In genomic region chr10:73875139-73875475, GRCh38 we compare ENCODE assay signal across 8 cellular contexts. TPM values are rescaled to one million over a fixed set of nuclear protein-coding genes. Genes with fewer than 3 reads are reported as not detected.
DNase-seq lines count a peak whose midpoint lies in the region; ATAC-seq, FAIRE-seq and TF ChIP-seq lines count a peak whose summit lies in the region.

No MANE protein-coding gene starts in this region.

- TF ChIP-seq CTCF in A549 (IDR thresholded peaks at IDR 0.05) = no peak
- no peak for TF ChIP-seq CTCF in GM12878 (IDR thresholded peaks at IDR 0.05 in 2 of 3, conservative IDR thresholded peaks at IDR 0.05 in 1 of 3; ENCODE audit: control insufficient read depth in 2 of 3, extremely low read depth in 1 of 3, insufficient read depth in 1 of 3, low read depth in 3 of 3, low read length in 3 of 3)

- H3K9ac ChIP-seq in HUES48 (ENCODE audit: low read depth, low read length) (no peak overlapping the region), GM12878 (ENCODE audit: control insufficient read depth, insufficient read depth, low read length) (peak overlapping the region; percentile 74), mucosa of rectum (ENCODE audit: low read depth in 1 of 2, low read length in 2 of 2) (peak overlapping the region; percentile 59 to 72)

- TF ChIP-seq POLR2A in A549 (IDR thresholded peaks at IDR 0.05; ENCODE audit: low read length) (no peak), GM12878 (IDR thresholded peaks at IDR 0.05; ENCODE audit: low read depth, low read length) (no peak)

- TF ChIP-seq RAD21 in A549 (conservative IDR thresholded peaks at IDR 0.05 in 1 of 2, IDR thresholded peaks at IDR 0.05 in 1 of 2) (no peak), GM12878 (IDR thresholded peaks at IDR 0.05; ENCODE audit: insufficient read depth, low read depth, low read length) (no peak)

- SMC1A ChIA-PET in GM12878 (lab: Charles Lee; ENCODE audit: uncharacterized antibody, unreplicated experiment) = interaction anchor here (0.7 to 1.8 kb wide), 7 partner anchors 12 to 291 kb away, joined by 3 to 13 read pairs (median 3); no protein-coding TSS in a partner anchor

- TF ChIP-seq EP300 in A549 (IDR thresholded peaks at IDR 0.05) (no peak), GM12878 (IDR thresholded peaks at IDR 0.05; ENCODE audit: borderline replicate concordance in 1 of 2, control insufficient read depth in 1 of 2, low read depth in 2 of 2, low read length in 2 of 2) (no peak)

- H3K4me1 ChIP-seq in A549 = peaks cover 35% of the 10 kb centered on the region
- H3K4me1 ChIP-seq in HUES48 (ENCODE audit: control insufficient read depth, insufficient read depth, low read length) = peaks cover 11% of the 10 kb centered on the region
- peaks cover 17% of the 10 kb centered on the region for H3K4me1 ChIP-seq in GM12878 (ENCODE audit: control insufficient read depth, insufficient read depth, low read length)
- peaks cover 33 to 42% of the 10 kb centered on the region in 2 donors for H3K4me1 ChIP-seq in mucosa of rectum (ENCODE audit: control insufficient read depth in 2 of 2, insufficient read depth in 2 of 2, low read length in 2 of 2)

- CTCF ChIA-PET in A549 (lab: Yijun Ruan, JAX) = interaction anchor here (0.9 to 21.5 kb wide), 4 partner anchors 10 to 65 kb away, joined by 3 to 565 read pairs (median 18); no protein-coding TSS in a partner anchor
- CTCF ChIA-PET in GM12878 (lab: Yijun Ruan, JAX) = interaction anchor here (1.5 to 10.9 kb wide), 3 partner anchors 11 to 65 kb away, joined by 4 to 440 read pairs (median 11); no protein-coding TSS in a partner anchor

- ATAC-seq in A549 (no peak), GM18873 (IDR thresholded peaks at IDR 0.05; ENCODE audit: low FRiP score, unreplicated experiment) (peak; percentile 23), GM12878 (peak; percentile 53), left colon (no peak)

- intact Hi-C loops in GM12878 (cut with micrococcal nuclease; ENCODE audit: unreplicated experiment) (loop anchor here (1.0 to 5.0 kb wide), 2 partner anchors 26 to 348 kb away; no protein-coding TSS in a partner anchor), left colon (cut with DNase I, micrococcal nuclease) (no loop called here)

- H3K9me3 ChIP-seq in A549 = no peaks in the 10 kb centered on the region
- no peaks in the 10 kb centered on the region for H3K9me3 ChIP-seq in HUES48 (ENCODE audit: control insufficient read depth, insufficient read depth, low read length)
- H3K9me3 ChIP-seq in GM12878 (replicated peaks; ENCODE audit: control insufficient read depth, insufficient read depth, low read length) = no peaks in the 10 kb centered on the region
- H3K9me3 ChIP-seq in mucosa of rectum (ENCODE audit: control insufficient read depth in 2 of 2, low read length in 2 of 2) = no peaks in the 10 kb centered on the region

- RAD21 ChIA-PET in GM12878 (lab: Charles Lee; ENCODE audit: unreplicated experiment) = interaction anchor here (0.9 to 21.4 kb wide), 7 partner anchors 11 to 102 kb away, joined by 3 to 616 read pairs (median 5); no protein-coding TSS in a partner anchor

- H3K27ac ChIP-seq in A549 (peak overlapping the region; percentile 67 to 96; a peak in 4 of 6 replicates), HUES48 (ENCODE audit: low read depth, low read length) (no peak overlapping the region), GM12878 (ENCODE audit: control insufficient read depth, insufficient read depth) (peak overlapping the region; percentile 58), mucosa of rectum (ENCODE audit: low read depth in 2 of 2, low read length in 2 of 2) (no peak overlapping the region)

- FAIRE-seq in A549 (lab: Jason Lieb, UNC) = no peak
- FAIRE-seq in GM12878 (lab: Jason Lieb, UNC) = peak; percentile 61

- H4K20me1 ChIP-seq in GM12878 (ENCODE audit: control insufficient read depth, insufficient read depth) = no peaks in the 10 kb centered on the region

- peaks cover 6% of the 10 kb centered on the region for H3K79me2 ChIP-seq in GM12878 (ENCODE audit: control insufficient read depth, insufficient read depth, low read length)

- WGBS in A549 (ENCODE audit: missing lambda C conversion rate) = 59% methylated on average over 3 of the region's 3 CpGs
- 18% methylated on average over 3 of the region's 3 CpGs for WGBS in GM12878 (ENCODE audit: insufficient coverage, insufficient replicate concordance, low lambda C conversion rate, missing lambda C conversion rate)

- no peak for DNase-seq in A549 (ENCODE audit: low read depth in 1 of 2, low spot score in 1 of 2)
- no peak for DNase-seq in GM12878 (ENCODE audit: low read depth, low spot score)
- no peak for DNase-seq in left colon
- no peak for DNase-seq in NCI-H748 treated with DMSO at 0.1 percent for 48 hours (lab: John Stamatoyannopoulos, UW)
- no peak for DNase-seq in HuH-7 (ENCODE audit: low spot score)

- in situ Hi-C loops in GM12878 (cut with MboI) = loop anchor here (25.0 kb wide), 1 partner anchor 212 kb away; no protein-coding TSS in a partner anchor

- POLR2A ChIA-PET in A549 (lab: Yijun Ruan, JAX) = interaction anchor here (1.5 to 1.8 kb wide), 2 partner anchors 12 kb away, joined by 4 read pairs; no protein-coding TSS in a partner anchor
- POLR2A ChIA-PET in GM12878 (lab: Charles Lee) = interaction anchor here (0.6 to 3.3 kb wide), 8 partner anchors 9 to 217 kb away, joined by 3 to 17 read pairs (median 4); no protein-coding TSS in a partner anchor

- H3K4me3 ChIP-seq in A549 (peak overlapping the region; percentile 90), HUES48 (ENCODE audit: low read depth, low read length) (peak overlapping the region; percentile 72), GM12878 (peak overlapping the region; percentile 84), mucosa of rectum (ENCODE audit: low read length in 2 of 2) (peak overlapping the region; percentile 63 to 75)

- peak overlapping the region; percentile 91 for H3K4me2 ChIP-seq in A549
- H3K4me2 ChIP-seq in GM12878 (ENCODE audit: control insufficient read depth, insufficient read depth) = peak overlapping the region; percentile 96

- H2AFZ ChIP-seq in GM12878 (ENCODE audit: control insufficient read depth, low read depth, low read length) = peak overlapping the region; percentile 76

- H3K27me3 ChIP-seq in HUES48 (ENCODE audit: control insufficient read depth, insufficient read depth, low read length) = no peaks in the 10 kb centered on the region; the same call in 1 of the 2 replicates
- H3K27me3 ChIP-seq in GM12878 (replicated peaks in 1 of 2; ENCODE audit: control insufficient read depth in 2 of 2, insufficient read depth in 2 of 2, low read length in 1 of 2) = no peaks in the 10 kb centered on the region
- no peaks in the 10 kb centered on the region for H3K27me3 ChIP-seq in mucosa of rectum (ENCODE audit: control insufficient read depth in 2 of 2, insufficient read depth in 2 of 2, low read length in 2 of 2)

- H3K36me3 ChIP-seq in HUES48 (ENCODE audit: control insufficient read depth, insufficient read depth, low read length) (peaks cover 26% of the 10 kb centered on the region), GM12878 (ENCODE audit: control insufficient read depth in 2 of 2, insufficient read depth in 2 of 2, low read length in 1 of 2) (no peaks in the 10 kb centered on the region), mucosa of rectum (ENCODE audit: control insufficient read depth in 2 of 2, insufficient read depth in 2 of 2, low read length in 2 of 2) (peaks cover 0 to 12% of the 10 kb centered on the region in 2 donors)

- no TSS peak for BruUV-seq in GM12878 (replicated peaks; lab: Mats Ljungman, UMichigan)

RNA-seq across cellular contexts. Expression of gene CAMK2G, which starts 0.8 kb away (rescaled TPM):
- polyA plus RNA-seq in A549 (2011; rRNA removed) (22.6 and 27.5 TPM in 2 replicates), A549 (2017; fragmentation: RNase III; extraction: RNeasy Plus Mini Kit Qiagen cat#74134 plus additional on column Dnase treatment) (22.8 to 26.6 TPM (median 25.5 TPM) in 3 replicates), GM12878 (2011; rRNA removed) (14.3 and 19.7 TPM in 2 replicates), GM12878 (2014; fragmentation: Illumina TruSeq; extraction: Trizol) (21.1 and 22.9 TPM in 2 replicates), GM12878 (2014; fragmentation: Nextera tagmentation; extraction: Ambion mirVana) (1 to 10 TPM; 5.5 to 6.9 TPM), GM12878 (2014; rRNA removed) (23.4 and 24.3 TPM in 2 replicates), GM12878 (2016; fragmentation: Nextera tagmentation; extraction: Ambion mirVana) (10 to 100 TPM; 13.9 TPM)
- 30.6 and 33.7 TPM in 2 replicates for polyA plus RNA-seq in A549 (2012; cell fraction: cytosol; rRNA removed)
- polyA plus RNA-seq in A549 (2012; cell fraction: nucleus; rRNA removed) = 61.5 and 75.3 TPM in 2 replicates
- 22.9 and 33.4 TPM in 2 replicates for polyA minus RNA-seq in A549 (2011; rRNA and poly(A)+ RNA removed)
- 42.9 and 44.2 TPM in 2 replicates for total RNA-seq in GM12878 (2013; cell fraction: nucleolus; rRNA removed)
- total RNA-seq in GM12878 (2014; rRNA removed) (15.9 and 18.0 TPM in 2 replicates), GM12878 (2014; rRNA removed; fragmentation: Illumina TruSeq; extraction: Trizol) (15.1 and 15.8 TPM in 2 replicates), GM12878 (2021) (18.9 and 20.9 TPM in 2 replicates), left colon (10 to 100 TPM; 52.3 to 56.1 TPM)
- polyA plus RNA-seq in GM12878 (2011; ENCODE audit: low read depth) = 8.6 TPM
- 19.0 and 21.6 TPM in 2 replicates for polyA plus RNA-seq in GM12878 (2011; cell fraction: cytosol; rRNA removed)
- 39.5 and 45.1 TPM in 2 replicates for polyA plus RNA-seq in GM12878 (2011; cell fraction: nucleus; rRNA removed)
- polyA plus RNA-seq in GM12878 (2012) = 10.3 and 10.8 TPM in 2 replicates
- polyA minus RNA-seq in GM12878 (2011; rRNA and poly(A)+ RNA removed) = 17.9 and 21.1 TPM in 2 replicates
- polyA minus RNA-seq in GM12878 (2011; cell fraction: cytosol; rRNA and poly(A)+ RNA removed) = 4.0 and 7.3 TPM in 2 replicates
- 11.5 and 22.0 TPM in 2 replicates for polyA minus RNA-seq in GM12878 (2011; cell fraction: nucleus; rRNA and poly(A)+ RNA removed)

RNA-seq across cellular contexts. Expression of gene PLAU, which starts 35.8 kb away (rescaled TPM):
- 75.8 and 84.3 TPM in 2 replicates for polyA plus RNA-seq in A549 (2011; rRNA removed)
- 78.1 and 96.1 TPM in 2 replicates for polyA plus RNA-seq in A549 (2012; cell fraction: cytosol; rRNA removed)
- polyA plus RNA-seq in A549 (2012; cell fraction: nucleus; rRNA removed) = 128 and 152 TPM in 2 replicates
- polyA plus RNA-seq in A549 (2017; fragmentation: RNase III; extraction: RNeasy Plus Mini Kit Qiagen cat#74134 plus additional on column Dnase treatment) = 82.6 to 88.3 TPM (median 87.2 TPM) in 3 replicates
- 47.2 and 50.6 TPM in 2 replicates for polyA minus RNA-seq in A549 (2011; rRNA and poly(A)+ RNA removed)
- total RNA-seq in GM12878 (2013; cell fraction: nucleolus; rRNA removed) = 11.2 and 14.9 TPM in 2 replicates
- total RNA-seq in GM12878 (2014; rRNA removed) = 11.2 and 11.9 TPM in 2 replicates
- 9.3 and 16.0 TPM in 2 replicates for total RNA-seq in GM12878 (2014; rRNA removed; fragmentation: Illumina TruSeq; extraction: Trizol)
- total RNA-seq in GM12878 (2021) = 15.2 and 17.1 TPM in 2 replicates
- polyA plus RNA-seq in GM12878 (2011; ENCODE audit: low read depth) = 0.20 TPM
- 2.0 and 2.5 TPM in 2 replicates for polyA plus RNA-seq in GM12878 (2011; rRNA removed)
- 3.2 and 4.3 TPM in 2 replicates for polyA plus RNA-seq in GM12878 (2011; cell fraction: cytosol; rRNA removed)
- 5.4 and 7.6 TPM in 2 replicates for polyA plus RNA-seq in GM12878 (2011; cell fraction: nucleus; rRNA removed)
- 0.54 and 1.2 TPM in 2 replicates for polyA plus RNA-seq in GM12878 (2012)
- 10.4 and 12.8 TPM in 2 replicates for polyA plus RNA-seq in GM12878 (2014; fragmentation: Illumina TruSeq; extraction: Trizol)
- 1 to 10 TPM; 5.7 to 8.0 TPM for polyA plus RNA-seq in GM12878 (2014; fragmentation: Nextera tagmentation; extraction: Ambion mirVana)
- polyA plus RNA-seq in GM12878 (2014; rRNA removed) = 11.1 and 12.2 TPM in 2 replicates
- polyA plus RNA-seq in GM12878 (2016; fragmentation: Nextera tagmentation; extraction: Ambion mirVana) = 10 to 100 TPM; 16.9 to 20.9 TPM
- polyA minus RNA-seq in GM12878 (2011; rRNA and poly(A)+ RNA removed) = 2.0 and 2.3 TPM in 2 replicates
- 0.62 and 1.2 TPM in 2 replicates for polyA minus RNA-seq in GM12878 (2011; cell fraction: cytosol; rRNA and poly(A)+ RNA removed)
- 1.1 and 1.2 TPM in 2 replicates for polyA minus RNA-seq in GM12878 (2011; cell fraction: nucleus; rRNA and poly(A)+ RNA removed)
- total RNA-seq in left colon = 1 to 10 TPM; 3.5 to 7.1 TPM

Comparison
In these comparisons a context has a peak if more than half of its experiments do, and no peak if none do; other contexts are left out.
1. ATAC-seq: peak in GM18873 (single experiment) and GM12878 (single experiment); none in A549 (0 of 2) and left colon (single experiment).
2. H3K27ac ChIP-seq: peak in A549 (2 of 2) and GM12878 (single experiment); none in HUES48 (single experiment) and mucosa of rectum (0 of 2).
3. Of the 24 proteins assayed by ChIP-seq in both GM12878 and A549: peak only in GM12878: JUNB; only in A549: none; in both: none; in neither: 23.
4. Peak in every context shown above with its lines, with median percentiles within 50 percentile points of each other: H3K4me3 ChIP-seq.